In the genomic region with DNA sequence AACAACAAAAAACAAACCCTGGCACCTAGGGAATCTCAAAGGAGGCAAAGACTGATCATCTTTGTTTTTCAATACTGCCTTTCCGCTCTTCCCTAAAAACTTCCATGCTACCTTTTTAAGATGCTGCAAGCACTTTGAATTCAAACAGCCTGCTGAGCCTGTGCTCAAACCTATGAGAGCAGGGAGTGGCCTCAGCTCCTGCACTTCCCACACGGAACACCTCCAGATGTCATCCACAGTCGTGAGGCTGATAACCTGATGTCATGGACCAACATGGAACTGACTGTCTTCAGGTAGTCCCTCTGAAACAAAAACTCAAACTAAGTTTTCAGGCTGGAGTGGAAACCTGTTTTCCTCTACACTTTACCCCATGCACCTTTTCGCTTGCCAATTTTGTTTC, we compare ENCODE assay signal across 17 cellular contexts. TPM values are rescaled to one million over a fixed set of nuclear protein-coding genes. Genes with fewer than 3 reads are reported as not detected.
DNase-seq lines count a peak whose midpoint lies in the region; ATAC-seq and TF ChIP-seq lines count a peak whose summit lies in the region.
"Had no signal": no experiment of that assay in that cellular context is flagged by ENCODE, and none has a peak within 500 bp of the region (broad histone marks: within the 10 kb centered on the region; RNA-seq: fewer than 3 reads in every experiment).

No MANE protein-coding gene starts in this region.

- no peak for DNase-seq in activated CD4-positive, alpha-beta T cell treated with anti-CD3 and anti-CD28 coated beads, Interleukin-2, amount 10 ng/mL, durations not matched to agents 24 days and 14 days
- DNase-seq in activated CD4-positive, alpha-beta T cell treated with anti-CD3 and anti-CD28 coated beads, Interleukin-2, amount 50 U/mL, for 48 hours: no peak
- DNase-seq in endothelial cell (ENCODE audit: low spot score) (no peak), progenitor cell of endocrine pancreas (ENCODE audit: low spot score, unreplicated experiment) (no peak), DMS79 treated with DMSO at 0.1 percent for 48 hours (lab: John Stamatoyannopoulos, UW) (no peak), foreskin melanocyte (no peak)
- DNase-seq: CD4-positive, CD25-positive, alpha-beta regulatory T cell; CD8-positive, alpha-beta memory T cell; DMS 273 treated with DMSO at 0.1 percent for 48 hours; DMS79; GF-D8; H9; HFFc6 had no signal

- intact Hi-C loops in activated CD4-positive, alpha-beta T cell treated with anti-CD3 and anti-CD28 coated beads, Interleukin-2, amount 10 ng/mL, durations not matched to agents 24 days and 14 days (cut with micrococcal nuclease): no loop called here

- ATAC-seq in GM18502 (IDR thresholded peaks at IDR 0.05; ENCODE audit: poor library complexity, unreplicated experiment): no peak
- ATAC-seq: GM23338, HCT116 had no signal

- H3K4me3 Mint-ChIP-seq in activated CD4-positive, alpha-beta T cell treated with anti-CD3 and anti-CD28 coated beads, Interleukin-2, amount 10 ng/mL, durations not matched to agents 24 days and 14 days: no peak overlapping the region
- H3K4me3 Mint-ChIP-seq in endothelial cell (ENCODE audit: unreplicated experiment): peak overlapping the region; percentile 79
- H3K4me3 Mint-ChIP-seq in progenitor cell of endocrine pancreas (ENCODE audit: low read depth): no peak overlapping the region
- H3K4me3 Mint-ChIP-seq: B cell; CD4-positive, CD25-positive, alpha-beta regulatory T cell; CD8-positive, alpha-beta memory T cell; GM23338; H9; HFFc6 had no signal

- peaks cover 50% of the 10 kb centered on the region for H3K36me3 Mint-ChIP-seq in activated CD4-positive, alpha-beta T cell treated with anti-CD3 and anti-CD28 coated beads, Interleukin-2, amount 10 ng/mL, durations not matched to agents 24 days and 14 days (ENCODE audit: low read depth)
- H3K36me3 Mint-ChIP-seq in endothelial cell (ENCODE audit: low read depth, unreplicated experiment): peaks cover 41% of the 10 kb centered on the region
- peaks cover 34% of the 10 kb centered on the region for H3K36me3 Mint-ChIP-seq in progenitor cell of endocrine pancreas (ENCODE audit: insufficient read depth)

- TF ChIP-seq CTCF in endothelial cell (IDR thresholded peaks at IDR 0.05; ENCODE audit: unreplicated experiment) (no peak), progenitor cell of endocrine pancreas (IDR thresholded peaks at IDR 0.05; ENCODE audit: unreplicated experiment) (no peak)

- H3K4me1 Mint-ChIP-seq in activated CD4-positive, alpha-beta T cell treated with anti-CD3 and anti-CD28 coated beads, Interleukin-2, amount 10 ng/mL, durations not matched to agents 24 days and 14 days: no peaks in the 10 kb centered on the region
- H3K4me1 Mint-ChIP-seq in endothelial cell (ENCODE audit: unreplicated experiment) (no peaks in the 10 kb centered on the region), progenitor cell of endocrine pancreas (ENCODE audit: low read depth) (no peaks in the 10 kb centered on the region)
- H3K4me1 Mint-ChIP-seq: B cell; CD8-positive, alpha-beta memory T cell; GM23338; H9 had no signal

- no peaks in the 10 kb centered on the region for H3K27me3 Mint-ChIP-seq in activated CD4-positive, alpha-beta T cell treated with anti-CD3 and anti-CD28 coated beads, Interleukin-2, amount 10 ng/mL, durations not matched to agents 24 days and 14 days
- H3K27me3 Mint-ChIP-seq in endothelial cell (ENCODE audit: unreplicated experiment): peaks cover 5% of the 10 kb centered on the region
- H3K27me3 Mint-ChIP-seq in progenitor cell of endocrine pancreas: no peaks in the 10 kb centered on the region
- H3K27me3 Mint-ChIP-seq: B cell; CD4-positive, CD25-positive, alpha-beta regulatory T cell; CD8-positive, alpha-beta memory T cell had no signal

- H3K27ac Mint-ChIP-seq in activated CD4-positive, alpha-beta T cell treated with anti-CD3 and anti-CD28 coated beads, Interleukin-2, amount 10 ng/mL, durations not matched to agents 24 days and 14 days: peak overlapping the region; percentile 26
- H3K27ac Mint-ChIP-seq in endothelial cell (ENCODE audit: unreplicated experiment) (no peak overlapping the region), progenitor cell of endocrine pancreas (peak overlapping the region; percentile 40)
- H3K27ac Mint-ChIP-seq: B cell; CD4-positive, CD25-positive, alpha-beta regulatory T cell; GM23338; HFFc6 had no signal

- no peaks in the 10 kb centered on the region for H3K9me3 Mint-ChIP-seq in activated CD4-positive, alpha-beta T cell treated with anti-CD3 and anti-CD28 coated beads, Interleukin-2, amount 10 ng/mL, durations not matched to agents 24 days and 14 days
- H3K9me3 Mint-ChIP-seq in endothelial cell (ENCODE audit: unreplicated experiment): no peaks in the 10 kb centered on the region
- peaks cover 5% of the 10 kb centered on the region for H3K9me3 Mint-ChIP-seq in progenitor cell of endocrine pancreas (ENCODE audit: low read depth)
- H3K9me3 Mint-ChIP-seq: GM23338, HFFc6 had no signal

RNA-seq across cellular contexts. Expression of gene DESI2, which starts 46.8 kb away (rescaled TPM):
- 32.3 and 33.1 TPM in 2 replicates for total RNA-seq in activated CD4-positive, alpha-beta T cell treated with anti-CD3 and anti-CD28 coated beads, Interleukin-2, amount 10 ng/mL, durations not matched to agents 24 days and 14 days
- total RNA-seq in endothelial cell (ENCODE audit: unreplicated experiment): 52.5 TPM
- total RNA-seq in progenitor cell of endocrine pancreas: 32.7 and 33.0 TPM in 2 replicates
